Comparison of ENCODE assay signal across 20 cellular contexts in genomic region chr17:60769327-60769726, GRCh38.
A peak's percentile ranks its signal among the peaks of the same experiment; 100 is the strongest.
DNase-seq lines count a peak whose midpoint lies in the region; ATAC-seq and TF ChIP-seq lines count a peak whose summit lies in the region.
"Had no signal": no experiment of that assay in that cellular context is flagged by ENCODE, and none has a peak within 500 bp of the region (broad histone marks: within the 10 kb centered on the region; RNA-seq: fewer than 3 reads in every experiment).

No MANE protein-coding gene starts in this region.

- no peaks in the 10 kb centered on the region for H3K36me3 ChIP-seq in Loucy (ENCODE audit: insufficient read depth, low read length)
- no peaks in the 10 kb centered on the region for H3K36me3 ChIP-seq in uterus
- H3K36me3 ChIP-seq: Peyer's patch had no signal

- H3K4me3 Mint-ChIP-seq in stimulated activated naive B cell treated with anti-CD40 and anti-IgM and Interleukin-4, amounts not matched to agents 10 μg/mL and 1 μg/mL and 100 μg/mL, for 72 hours = no peak overlapping the region
- no peak overlapping the region for H3K4me3 Mint-ChIP-seq in activated T-helper 1 cell treated with anti-CD3 and anti-CD28 coated beads, Interleukin-12 subunit alpha, Interleukin-12 subunit beta, Interleukin-2, Interleukin-4 antibody, amounts not matched to agents 30 ng/mL and 10 ng/mL and 1 ng/mL, durations not matched to agents 14 hours and 24 hours and 36 hours
- H3K4me3 Mint-ChIP-seq: HFFc6 had no signal

- DNase-seq in NCI-H2107 treated with DMSO at 0.1 percent for 48 hours (lab: John Stamatoyannopoulos, UW; ENCODE audit: unreplicated experiment) = peak; percentile 11
- DNase-seq in NCI-H2107 (lab: John Stamatoyannopoulos, UW) = no peak
- peak; percentile 14 for DNase-seq in iPS-NIHi7 (ENCODE audit: extremely low spot score)
- DNase-seq in stimulated activated naive B cell treated with anti-CD40 and anti-IgM and Interleukin-4, amounts not matched to agents 10 μg/mL and 1 μg/mL and 100 μg/mL, for 72 hours = no peak
- DNase-seq in uterus = no peak
- DNase-seq in activated naive CD4-positive, alpha-beta T cell treated with Interleukin-2 at 50 U/mL for 16 hours = no peak
- no peak for DNase-seq in activated T-helper 1 cell treated with anti-CD3 and anti-CD28 coated beads, Interleukin-12 subunit alpha, Interleukin-12 subunit beta, Interleukin-2, Interleukin-4 antibody, amounts not matched to agents 30 ng/mL and 10 ng/mL and 1 ng/mL, durations not matched to agents 14 hours and 24 hours and 36 hours (ENCODE audit: low spot score)
- DNase-seq: HFFc6, IMR-90, Karpas-422, NCI-H1417 treated with DMSO at 0.1 percent for 48 hours, NCI-H187, NCI-H2171, NCI-H345, NCI-H524, NCI-H774, Peyer's patch had no signal

- H3K27ac Mint-ChIP-seq in stimulated activated naive B cell treated with anti-CD40 and anti-IgM and Interleukin-4, amounts not matched to agents 10 μg/mL and 1 μg/mL and 100 μg/mL, for 72 hours = peak overlapping the region; percentile 67
- no peak overlapping the region for H3K27ac Mint-ChIP-seq in activated T-helper 1 cell treated with anti-CD3 and anti-CD28 coated beads, Interleukin-12 subunit alpha, Interleukin-12 subunit beta, Interleukin-2, Interleukin-4 antibody, amounts not matched to agents 30 ng/mL and 10 ng/mL and 1 ng/mL, durations not matched to agents 14 hours and 24 hours and 36 hours
- H3K27ac Mint-ChIP-seq: HFFc6 had no signal

- ATAC-seq in stimulated activated naive B cell treated with anti-CD40 and anti-IgM and Interleukin-4, amounts not matched to agents 10 μg/mL and 1 μg/mL and 100 μg/mL, for 72 hours (replicated peaks) = peak; percentile 45 to 52

- peaks cover 15 to 19% of the 10 kb centered on the region in 2 donors for H3K36me3 Mint-ChIP-seq in stimulated activated naive B cell treated with anti-CD40 and anti-IgM and Interleukin-4, amounts not matched to agents 10 μg/mL and 1 μg/mL and 100 μg/mL, for 72 hours
- no peaks in the 10 kb centered on the region for H3K36me3 Mint-ChIP-seq in activated T-helper 1 cell treated with anti-CD3 and anti-CD28 coated beads, Interleukin-12 subunit alpha, Interleukin-12 subunit beta, Interleukin-2, Interleukin-4 antibody, amounts not matched to agents 30 ng/mL and 10 ng/mL and 1 ng/mL, durations not matched to agents 14 hours and 24 hours and 36 hours (ENCODE audit: low read depth)

- H3K9me2 ChIP-seq in Loucy (replicated peaks; ENCODE audit: low read depth, low read length) = no peaks in the 10 kb centered on the region

- H3K27me3 ChIP-seq in Loucy (ENCODE audit: insufficient read depth, low read length, poor library complexity, severe bottlenecking) (no peaks in the 10 kb centered on the region), uterus (no peaks in the 10 kb centered on the region)
- H3K27me3 ChIP-seq: Peyer's patch had no signal

- no peak overlapping the region for H3K27ac ChIP-seq in uterus
- H3K27ac ChIP-seq: 22Rv1, C4-2B, Peyer's patch had no signal

- H3K4me3 ChIP-seq in Loucy (ENCODE audit: low read length, poor library complexity, severe bottlenecking) (no peak overlapping the region), uterus (no peak overlapping the region)
- H3K4me3 ChIP-seq: Peyer's patch had no signal

- H3K9me3 Mint-ChIP-seq in stimulated activated naive B cell treated with anti-CD40 and anti-IgM and Interleukin-4, amounts not matched to agents 10 μg/mL and 1 μg/mL and 100 μg/mL, for 72 hours = peaks cover 2 to 4% of the 10 kb centered on the region in 2 donors
- H3K9me3 Mint-ChIP-seq in activated T-helper 1 cell treated with anti-CD3 and anti-CD28 coated beads, Interleukin-12 subunit alpha, Interleukin-12 subunit beta, Interleukin-2, Interleukin-4 antibody, amounts not matched to agents 30 ng/mL and 10 ng/mL and 1 ng/mL, durations not matched to agents 14 hours and 24 hours and 36 hours = no peaks in the 10 kb centered on the region
- H3K9me3 Mint-ChIP-seq: HFFc6 had no signal

- no peak for TF ChIP-seq CTCF in Loucy (conservative IDR thresholded peaks at IDR 0.05; ENCODE audit: low read length)
- TF ChIP-seq CTCF in uterus (IDR thresholded peaks at IDR 0.05) = no peak

- H3K4me1 ChIP-seq in Loucy (ENCODE audit: insufficient read depth, low read length, poor library complexity, severe bottlenecking) (peaks cover 15% of the 10 kb centered on the region), uterus (no peaks in the 10 kb centered on the region)
- H3K4me1 ChIP-seq: Peyer's patch had no signal

- 0 out of 2 replicates have a peak, but pooled peaks cover 2% of the 10 kb centered on the region for H3F3A ChIP-seq in Loucy (ENCODE audit: low read depth)

- no peaks in the 10 kb centered on the region for H3K27me3 Mint-ChIP-seq in stimulated activated naive B cell treated with anti-CD40 and anti-IgM and Interleukin-4, amounts not matched to agents 10 μg/mL and 1 μg/mL and 100 μg/mL, for 72 hours
- H3K27me3 Mint-ChIP-seq in activated T-helper 1 cell treated with anti-CD3 and anti-CD28 coated beads, Interleukin-12 subunit alpha, Interleukin-12 subunit beta, Interleukin-2, Interleukin-4 antibody, amounts not matched to agents 30 ng/mL and 10 ng/mL and 1 ng/mL, durations not matched to agents 14 hours and 24 hours and 36 hours (ENCODE audit: insufficient read depth) = peaks cover 3% of the 10 kb centered on the region

- peaks cover 10 to 13% of the 10 kb centered on the region in 2 donors for H3K4me1 Mint-ChIP-seq in stimulated activated naive B cell treated with anti-CD40 and anti-IgM and Interleukin-4, amounts not matched to agents 10 μg/mL and 1 μg/mL and 100 μg/mL, for 72 hours
- H3K4me1 Mint-ChIP-seq in activated T-helper 1 cell treated with anti-CD3 and anti-CD28 coated beads, Interleukin-12 subunit alpha, Interleukin-12 subunit beta, Interleukin-2, Interleukin-4 antibody, amounts not matched to agents 30 ng/mL and 10 ng/mL and 1 ng/mL, durations not matched to agents 14 hours and 24 hours and 36 hours (ENCODE audit: low read depth) = no peaks in the 10 kb centered on the region

- peak overlapping the region; percentile 7 for H3K9ac ChIP-seq in Loucy (ENCODE audit: low read depth, low read length, poor library complexity, severe bottlenecking)

- H4K20me1 ChIP-seq in Loucy (ENCODE audit: insufficient read depth, low read length, poor library complexity, severe bottlenecking) = no peaks in the 10 kb centered on the region

- peak overlapping the region; percentile 50; the same call in 1 of the 2 replicates for H2AFZ ChIP-seq in Loucy (ENCODE audit: low read length)

- TF ChIP-seq POLR2A in uterus (IDR thresholded peaks at IDR 0.05) = no peak

- H3K4me2 ChIP-seq in Loucy (ENCODE audit: low read depth, low read length, poor library complexity, severe bottlenecking) = peak overlapping the region; percentile 2

- intact Hi-C loops in uterus (cut with DNase I; ENCODE audit: low total_unique reads) = no loop called here
- intact Hi-C loops in activated T-helper 1 cell treated with anti-CD3 and anti-CD28 coated beads, Interleukin-12 subunit alpha, Interleukin-12 subunit beta, Interleukin-2, Interleukin-4 antibody, amounts not matched to agents 30 ng/mL and 10 ng/mL and 1 ng/mL, durations not matched to agents 14 hours and 24 hours and 36 hours (cut with micrococcal nuclease) = no loop called here

- H3K9me3 ChIP-seq in Loucy (ENCODE audit: insufficient read depth, low read depth, low read length) (no peaks in the 10 kb centered on the region), uterus (no peaks in the 10 kb centered on the region)
- H3K9me3 ChIP-seq: Peyer's patch had no signal

- H3K79me2 ChIP-seq in Loucy (ENCODE audit: insufficient read depth, low read length) = no peaks in the 10 kb centered on the region

Comparison
In these comparisons a context has a peak if more than half of its experiments do, and no peak if none do; other contexts are left out.
1. DNase-seq: peak in NCI-H2107 treated with DMSO at 0.1 percent for 48 hours (single experiment) and iPS-NIHi7 (single experiment); none in NCI-H2107 (single experiment), stimulated activated naive B cell treated with anti-CD40 and anti-IgM and Interleukin-4, amounts not matched to agents 10 μg/mL and 1 μg/mL and 100 μg/mL, for 72 hours (single experiment), uterus (0 of 2), activated naive CD4-positive, alpha-beta T cell treated with Interleukin-2 at 50 U/mL for 16 hours (single experiment) and activated T-helper 1 cell treated with anti-CD3 and anti-CD28 coated beads, Interleukin-12 subunit alpha, Interleukin-12 subunit beta, Interleukin-2, Interleukin-4 antibody, amounts not matched to agents 30 ng/mL and 10 ng/mL and 1 ng/mL, durations not matched to agents 14 hours and 24 hours and 36 hours (single experiment).